Comparison of ENCODE assay signal across 25 cellular contexts in the genomic region with DNA sequence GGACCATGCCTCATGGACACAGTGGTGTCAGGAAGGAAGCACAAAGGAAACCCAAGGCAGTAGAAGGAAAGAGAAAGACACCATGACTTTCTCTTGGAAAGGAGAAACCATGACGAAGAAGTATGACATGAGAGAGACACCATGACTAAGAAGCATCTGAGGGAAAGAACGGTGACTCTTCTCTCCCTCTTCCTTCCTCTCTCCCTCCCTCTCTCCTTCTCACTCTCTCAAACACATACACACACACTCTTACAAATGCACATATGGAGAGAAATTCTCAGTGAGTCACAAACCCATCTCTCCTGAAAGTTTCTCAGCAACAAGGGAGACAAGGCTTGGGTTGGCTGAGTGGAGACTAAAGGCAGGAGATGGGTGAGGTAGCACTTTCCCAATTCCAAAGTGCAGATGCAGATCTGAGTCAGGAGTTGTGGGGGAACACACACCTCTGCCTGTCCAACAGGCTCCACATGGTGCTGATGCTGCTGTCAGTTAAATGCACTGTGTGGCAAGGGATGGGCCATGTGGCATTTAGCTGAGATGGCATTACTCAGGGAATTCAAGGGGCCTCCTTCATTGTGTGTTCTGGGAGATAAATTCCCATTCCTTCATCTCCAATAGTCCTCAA.
"Had no signal": no experiment of that assay in that cellular context is flagged by ENCODE, and none has a peak within 500 bp of the region (broad histone marks: within the 10 kb centered on the region; RNA-seq: fewer than 3 reads in every experiment).

No MANE protein-coding gene starts in this region.

- H3K4me1 ChIP-seq: SJSA1 had no signal

- H3K36me3 ChIP-seq: MG63, SJSA1 had no signal

- H3K4me3 ChIP-seq: MG63, SJSA1, SK-N-MC had no signal

- H3K27me3 ChIP-seq: SJSA1 had no signal

- H3K9me3 ChIP-seq: MG63, SJSA1 had no signal

- DNase-seq: IMR-90, Karpas-422, KG1, MG63, NCI-H1092, NCI-H1105 treated with DMSO at 0.1 percent for 48 hours, NCI-H1417 treated with DMSO at 0.1 percent for 48 hours, NCI-H146, NCI-H1694 treated with DMSO at 0.1 percent for 48 hours, NCI-H1930, NCI-H2081, NCI-H2107, NCI-H2171, NCI-H226, NCI-H446, NCI-H510A, NCI-H524 treated with DMSO at 0.1 percent for 48 hours, NCI-H69, NCI-H774, Right ventricle myocardium superior, RPMI8226, SIG-M5 had no signal

- H3K27ac ChIP-seq: HL-60, SJSA1, SK-N-MC had no signal
